ENCODE assay signal across 11 cellular contexts in the genomic region with DNA sequence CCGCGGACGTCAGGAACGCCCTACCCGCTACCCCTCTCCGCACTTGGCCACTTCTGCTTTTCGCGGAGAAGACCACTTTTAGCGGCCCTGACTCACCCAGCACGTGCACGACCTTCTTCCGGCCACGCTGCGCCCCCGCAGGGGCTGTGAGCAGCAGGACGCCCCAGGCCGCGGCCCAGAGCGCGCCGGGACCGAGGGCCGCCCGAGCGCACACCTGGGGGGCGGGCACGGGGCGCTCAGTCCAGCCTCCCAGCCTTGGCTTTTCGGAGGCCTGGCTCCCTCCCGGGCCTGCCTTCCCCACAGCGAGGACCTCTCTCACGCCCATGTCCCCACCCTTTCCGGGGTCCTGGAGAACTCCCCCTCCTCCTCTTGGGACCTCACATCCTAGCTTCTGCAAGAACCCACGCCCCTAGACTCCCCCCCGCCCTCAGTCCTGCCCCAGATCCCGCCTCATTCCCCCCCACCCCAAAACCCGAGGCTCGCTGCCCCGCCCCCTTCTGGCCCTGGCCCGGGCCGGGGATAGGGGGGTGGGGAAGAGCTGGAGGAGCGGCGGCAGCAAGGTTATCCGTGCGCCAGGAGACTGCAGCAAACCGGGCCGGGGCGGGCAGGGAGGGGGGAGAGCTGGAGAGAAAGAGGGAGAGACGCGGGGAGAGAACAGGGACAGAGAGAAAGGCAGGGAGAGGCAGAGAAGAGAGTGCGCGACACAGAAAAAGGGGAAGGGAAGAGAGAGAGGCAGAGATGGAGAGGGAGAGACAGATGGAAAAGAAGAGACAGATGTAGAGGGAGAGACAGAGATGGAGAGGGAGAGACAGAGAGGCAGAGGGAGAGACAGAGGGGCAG. TPM values are rescaled to one million over a fixed set of nuclear protein-coding genes. Genes with fewer than 3 reads are reported as not detected.
DNase-seq lines count a peak whose midpoint lies in the region; ATAC-seq and TF ChIP-seq lines count a peak whose summit lies in the region.
"Had no signal": no experiment of that assay in that cellular context is flagged by ENCODE, and none has a peak within 500 bp of the region (broad histone marks: within the 10 kb centered on the region; RNA-seq: fewer than 3 reads in every experiment).

No MANE protein-coding gene starts in this region.

- H3K36me3 ChIP-seq in mammary epithelial cell (ENCODE audit: insufficient read depth, low read length), result no peaks in the 10 kb centered on the region
- H3K36me3 ChIP-seq in naive thymus-derived CD4-positive, alpha-beta T cell (ENCODE audit: control insufficient read depth in 2 of 3, insufficient read depth in 3 of 3, low read length in 3 of 3), result no peaks in the 10 kb centered on the region
- H3K36me3 ChIP-seq: spleen had no signal

- peak overlapping the region in 3 of 7 donors; percentile 20 to 67 (median 64) for H3K27ac Mint-ChIP-seq in CD14-positive monocyte
- H3K27ac Mint-ChIP-seq in naive thymus-derived CD4-positive, alpha-beta T cell, result no peak overlapping the region
- H3K27ac Mint-ChIP-seq: IgD-negative memory B cell had no signal

- peaks cover 4 to 30% (median 22%) of the 10 kb centered on the region in 7 donors for H3K9me3 Mint-ChIP-seq in CD14-positive monocyte
- peaks cover 0 to 6% (median 0%) of the 10 kb centered on the region in 11 donors for H3K9me3 Mint-ChIP-seq in naive thymus-derived CD4-positive, alpha-beta T cell

- dilution Hi-C loops in mammary epithelial cell (cut with HindIII; ENCODE audit: low sequenced_read_pairs), result no loop called here

- no TSS peak for BruUV-seq in mammary epithelial cell (replicated peaks; lab: Mats Ljungman, UMichigan)

- peak overlapping the region; percentile 34 for H3K4me2 ChIP-seq in mammary epithelial cell (ENCODE audit: insufficient read depth, low read depth, low read length)

- H3K36me3 Mint-ChIP-seq in CD14-positive monocyte, result no peaks in the 10 kb centered on the region
- H3K36me3 Mint-ChIP-seq in naive thymus-derived CD4-positive, alpha-beta T cell, result no peaks in the 10 kb centered on the region

- no peaks in the 10 kb centered on the region for H4K20me1 ChIP-seq in mammary epithelial cell (ENCODE audit: insufficient read depth, low read length)

- POLR2A ChIA-PET in naive thymus-derived CD4-positive, alpha-beta T cell (lab: Charles Lee), result interaction anchor here (0.5 kb wide), 1 partner anchor 371 kb away, joined by 3 read pairs; no protein-coding TSS in a partner anchor

- no peaks in the 10 kb centered on the region for H3K79me2 ChIP-seq in mammary epithelial cell (ENCODE audit: insufficient read depth, low read length)

- DNase-seq in CD14-positive monocyte (ENCODE audit: low spot score) (no peak), Kasumi-1 (lab: John Stamatoyannopoulos, UW) (peak; percentile 74 to 87), mammary epithelial cell (no peak), HCEC 1CT (no peak), erythroblast (lab: John Stamatoyannopoulos, UW) (no peak), NCI-H1930 (lab: John Stamatoyannopoulos, UW) (no peak)
- no peak for DNase-seq in naive thymus-derived CD4-positive, alpha-beta T cell
- DNase-seq: amniotic stem cell, spleen had no signal

- CTCF ChIA-PET in mammary epithelial cell (lab: Charles Lee; ENCODE audit: low non-redundant PET), result no interaction called here
- CTCF ChIA-PET in naive thymus-derived CD4-positive, alpha-beta T cell (lab: Charles Lee), result no interaction called here

- H3K27ac ChIP-seq in mammary epithelial cell (ENCODE audit: insufficient read depth, low read depth, low read length), result no peak overlapping the region
- no peak overlapping the region for H3K27ac ChIP-seq in naive thymus-derived CD4-positive, alpha-beta T cell (ENCODE audit: low read depth, low read length)
- H3K27ac ChIP-seq: spleen had no signal

- intact Hi-C loops in CD14-positive monocyte (cut with micrococcal nuclease) (no loop called here), mammary epithelial cell (cut with micrococcal nuclease) (no loop called here)
- intact Hi-C loops in naive thymus-derived CD4-positive, alpha-beta T cell (cut with micrococcal nuclease), result no loop called here

- H3K4me1 ChIP-seq in mammary epithelial cell (ENCODE audit: insufficient read depth, low read length), result no peaks in the 10 kb centered on the region
- H3K4me1 ChIP-seq in naive thymus-derived CD4-positive, alpha-beta T cell (ENCODE audit: control insufficient read depth in 2 of 2, insufficient read depth in 2 of 2, low read length in 2 of 2), result no peaks in the 10 kb centered on the region

- no peak overlapping the region for H3K4me3 ChIP-seq in mammary epithelial cell (replicated peaks in 1 of 3; ENCODE audit: insufficient read depth in 1 of 3, low read depth in 2 of 3, low read length in 3 of 3)
- H3K4me3 ChIP-seq in naive thymus-derived CD4-positive, alpha-beta T cell (ENCODE audit: low read length), result no peak overlapping the region

- in situ Hi-C loops in mammary epithelial cell (cut with MboI; ENCODE audit: low sequenced_read_pairs in 2 of 2), result no loop called here

- peak overlapping the region; percentile 10 for H2AFZ ChIP-seq in mammary epithelial cell (ENCODE audit: low read depth, low read length)

- H3K4me1 Mint-ChIP-seq in CD14-positive monocyte, result peaks cover 17% of the 10 kb centered on the region
- peaks cover 4 to 12% (median 9%) of the 10 kb centered on the region in 7 donors for H3K4me1 Mint-ChIP-seq in naive thymus-derived CD4-positive, alpha-beta T cell

- H3K27me3 Mint-ChIP-seq in CD14-positive monocyte (ENCODE audit: low read depth in 3 of 3), result peaks cover 45 to 61% (median 52%) of the 10 kb centered on the region in 3 donors
- H3K27me3 Mint-ChIP-seq in naive thymus-derived CD4-positive, alpha-beta T cell, result peaks cover 36 to 52% (median 41%) of the 10 kb centered on the region in 5 donors

- H3K27me3 ChIP-seq in mammary epithelial cell (ENCODE audit: insufficient read depth, low read length), result peaks cover 22% of the 10 kb centered on the region
- H3K27me3 ChIP-seq in naive thymus-derived CD4-positive, alpha-beta T cell (ENCODE audit: control insufficient read depth in 2 of 2, insufficient read depth in 2 of 2, low read length in 2 of 2), result peaks cover 6% of the 10 kb centered on the region in 2 donors

- H3K4me3 Mint-ChIP-seq in CD14-positive monocyte, result peak overlapping the region; percentile 45 to 82
- peak overlapping the region in 8 of 10 donors; percentile 8 to 81 (median 28) for H3K4me3 Mint-ChIP-seq in naive thymus-derived CD4-positive, alpha-beta T cell

- no peaks in the 10 kb centered on the region for H3K9me3 ChIP-seq in mammary epithelial cell (replicated peaks; ENCODE audit: insufficient read depth, low read length)
- H3K9me3 ChIP-seq in naive thymus-derived CD4-positive, alpha-beta T cell (ENCODE audit: control insufficient read depth in 2 of 3, low read length in 3 of 3), result no peaks in the 10 kb centered on the region

- peak; percentile 32 for ATAC-seq in naive thymus-derived CD4-positive, alpha-beta T cell
- no peak for ATAC-seq in HG03095 (IDR thresholded peaks at IDR 0.05; ENCODE audit: unreplicated experiment)

- 4% methylated on average over 5 of the region's 52 CpGs for WGBS in mammary epithelial cell (ENCODE audit: low coverage, missing lambda C conversion rate)

- no peak overlapping the region for H3K9ac ChIP-seq in mammary epithelial cell (ENCODE audit: insufficient read depth, low read length)

- TF ChIP-seq CTCF in CD14-positive monocyte (IDR thresholded peaks at IDR 0.05) (no peak), mammary epithelial cell (conservative IDR thresholded peaks at IDR 0.05 in 1 of 2, IDR thresholded peaks at IDR 0.05 in 1 of 2; ENCODE audit: extremely low read depth in 1 of 2, insufficient read depth in 1 of 2, low read depth in 1 of 2, low read length in 2 of 2) (no peak)

- no peak for TF ChIP-seq POLR2A in erythroblast (IDR thresholded peaks at IDR 0.05; ENCODE audit: low read length)

RNA-seq across cellular contexts. Expression of gene TM6SF2, which starts 11.5 kb away (rescaled TPM):
- not detected for polyA plus RNA-seq in CD14-positive monocyte
- not detected for total RNA-seq in mammary epithelial cell
- polyA plus RNA-seq in mammary epithelial cell, result not detected
- polyA minus RNA-seq in mammary epithelial cell, result not detected
- under 1 TPM in 1 of 5 experiments, not detected in 4; 0.81 TPM for total RNA-seq in naive thymus-derived CD4-positive, alpha-beta T cell
- not detected for polyA plus RNA-seq in naive thymus-derived CD4-positive, alpha-beta T cell
- polyA plus RNA-seq: IgD-negative memory B cell had no signal

RNA-seq across cellular contexts. Expression of gene NCAN, which starts 49.8 kb away (rescaled TPM):
- not detected for polyA plus RNA-seq in CD14-positive monocyte
- total RNA-seq in mammary epithelial cell, result not detected
- not detected for polyA plus RNA-seq in mammary epithelial cell
- not detected for polyA minus RNA-seq in mammary epithelial cell
- total RNA-seq in naive thymus-derived CD4-positive, alpha-beta T cell, result under 1 TPM in 2 of 5 experiments, not detected in 3; 0.05 to 0.08 TPM
- not detected for polyA plus RNA-seq in naive thymus-derived CD4-positive, alpha-beta T cell
- polyA plus RNA-seq: IgD-negative memory B cell, spleen had no signal

RNA-seq across cellular contexts. Expression of gene NR2C2AP, which starts 58.4 kb away (rescaled TPM):
- 1 to 10 TPM; 6.4 TPM for polyA plus RNA-seq in CD14-positive monocyte
- total RNA-seq in mammary epithelial cell, result 10 to 100 TPM in 1 of 2 donors, 1 to 10 TPM in 1; 8.5 to 20.7 TPM
- polyA plus RNA-seq in mammary epithelial cell, result 22.8 TPM
- 21.8 TPM for polyA minus RNA-seq in mammary epithelial cell
- total RNA-seq in naive thymus-derived CD4-positive, alpha-beta T cell, result 10 to 100 TPM; 13.8 to 33.4 (median 28.7) TPM
- polyA plus RNA-seq in naive thymus-derived CD4-positive, alpha-beta T cell, result 10 to 100 TPM; 25.7 to 37.7 TPM

RNA-seq across cellular contexts. Expression of gene SUGP1, which starts 58.7 kb away (rescaled TPM):
- polyA plus RNA-seq in CD14-positive monocyte (10 to 100 TPM; 17.4 to 18.1 TPM), mammary epithelial cell (29.2 TPM)
- 10 to 100 TPM; 23.3 to 48.1 TPM for total RNA-seq in mammary epithelial cell
- polyA minus RNA-seq in mammary epithelial cell, result 22.2 TPM
- 10 to 100 TPM; 59.7 to 96.6 (median 77.5) TPM for total RNA-seq in naive thymus-derived CD4-positive, alpha-beta T cell
- polyA plus RNA-seq in naive thymus-derived CD4-positive, alpha-beta T cell, result 10 to 100 TPM; 36.0 to 40.8 TPM

RNA-seq across cellular contexts. Expression of gene MAU2, which starts 59.1 kb away (rescaled TPM):
- polyA plus RNA-seq in CD14-positive monocyte (10 to 100 TPM in 1 of 2 donors, 1 to 10 TPM in 1; 7.4 to 14.5 TPM), mammary epithelial cell (11.1 TPM)
- total RNA-seq in mammary epithelial cell, result 10 to 100 TPM; 39.7 to 44.5 TPM
- polyA minus RNA-seq in mammary epithelial cell, result 19.0 TPM
- 100 to 1,000 TPM in 4 of 5 experiments, 10 to 100 TPM in 1; 93.7 to 170 (median 136) TPM for total RNA-seq in naive thymus-derived CD4-positive, alpha-beta T cell
- polyA plus RNA-seq in naive thymus-derived CD4-positive, alpha-beta T cell, result 10 to 100 TPM; 16.5 to 29.3 TPM

Comparison
In these comparisons a context has a peak if more than half of its experiments do, and no peak if none do; other contexts are left out.
1. DNase-seq: peak in Kasumi-1 (2 of 2); none in CD14-positive monocyte (single experiment), mammary epithelial cell (single experiment), naive thymus-derived CD4-positive, alpha-beta T cell (0 of 9), HCEC 1CT (single experiment), erythroblast (0 of 2) and NCI-H1930 (0 of 2).